Comparison of ENCODE assay signal across 1 cellular context in genomic region chr6:168035661-168036616, GRCh38.
TF ChIP-seq lines count a peak whose summit lies in the region.

No MANE protein-coding gene starts in this region.

TF ChIP-seq in liver, 16 proteins besides CTCF, POLR2A, EP300 and RAD21 (continued from another document):
- TF ChIP-seq ZBTB33 (IDR thresholded peaks at IDR 0.05) (no peak), GABPA (IDR thresholded peaks at IDR 0.05 in 1 of 2, conservative IDR thresholded peaks at IDR 0.05 in 1 of 2) (no peak), MAX (IDR thresholded peaks at IDR 0.05) (no peak)
